16 cellular contexts compared by ENCODE assay signal in the genomic region with DNA sequence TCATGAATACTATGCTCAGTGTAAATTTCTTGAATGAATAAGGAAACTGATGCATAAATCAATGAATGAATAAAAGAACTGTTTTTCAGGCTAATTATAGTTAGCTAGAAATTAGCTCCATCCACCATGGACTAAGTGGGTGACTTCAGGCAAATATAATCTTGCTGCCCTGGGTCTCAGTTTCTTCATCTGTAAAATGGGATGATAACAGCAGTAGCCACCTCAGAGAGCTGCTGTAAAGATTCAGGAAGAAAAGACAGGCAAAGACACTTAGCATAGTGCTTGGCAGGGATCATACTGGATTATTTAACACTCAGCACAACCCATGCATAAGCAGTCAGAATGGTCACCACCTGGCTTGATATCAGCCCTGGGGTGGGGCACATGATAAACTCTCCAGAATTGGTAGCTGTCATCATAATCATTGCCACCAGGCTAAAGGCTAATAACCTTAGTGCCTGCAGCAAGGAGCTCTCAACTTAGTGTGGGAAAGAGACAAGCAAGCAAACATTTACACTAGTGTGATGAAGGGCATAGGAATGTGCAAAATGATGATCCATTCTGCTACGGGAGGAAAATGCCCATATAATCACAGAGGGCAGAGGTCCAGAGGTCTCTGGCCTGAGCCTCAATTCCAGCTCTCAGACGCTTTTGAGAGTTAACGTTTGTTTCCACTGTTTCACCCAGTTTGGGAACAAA.
DNase-seq lines count a peak whose midpoint lies in the region; ATAC-seq, FAIRE-seq and TF ChIP-seq lines count a peak whose summit lies in the region.
"Had no signal": no experiment of that assay in that cellular context is flagged by ENCODE, and none has a peak within 500 bp of the region (broad histone marks: within the 10 kb centered on the region; RNA-seq: fewer than 3 reads in every experiment).

No MANE protein-coding gene starts in this region.

- H3K4me3 ChIP-seq in astrocyte of the spinal cord (ENCODE audit: low read depth, low read length), result no peak overlapping the region
- H3K4me3 ChIP-seq: ascending aorta, psoas muscle, vagina had no signal

- intact Hi-C loops in left colon (cut with DNase I, micrococcal nuclease), result no loop called here

- no peak for TF ChIP-seq CTCF in astrocyte of the spinal cord (IDR thresholded peaks at IDR 0.05; ENCODE audit: low read depth, low read length)

- in situ Hi-C loops in astrocyte of the spinal cord (cut with HindIII; ENCODE audit: low sequenced_read_pairs), result no loop called here

- ATAC-seq in left colon, result peak; percentile 92
- ATAC-seq: psoas muscle; stimulated activated memory B cell treated with anti-CD40 and anti-IgM and Interleukin-4, amounts not matched to agents 10 μg/mL and 1 μg/mL and 100 μg/mL, for 72 hours had no signal

- DNase-seq in AG08396 (ENCODE audit: low spot score) (peak; percentile 37), LHCN-M2 (ENCODE audit: low read depth) (peak; percentile 90), astrocyte of the spinal cord (ENCODE audit: low read depth, low spot score) (peak; percentile 61), left colon (peak in 1 of 2 donors; percentile 31), NCI-H1048 (lab: John Stamatoyannopoulos, UW) (no peak), putamen (ENCODE audit: low spot score) (no peak), GM12891 (ENCODE audit: insufficient read length, low spot score) (no peak)
- no peak for DNase-seq in activated T-cell treated with anti-CD3 and anti-CD28 coated beads, Interleukin-2, amount 50 U/mL, for 1 hour
- DNase-seq: activated CD4-positive, alpha-beta T cell treated with anti-CD3 and anti-CD28 coated beads for 4 hours; DMS53; NCI-H187; psoas muscle; stimulated activated CD4-positive, alpha-beta T cell treated with anti-CD3 and anti-CD28 coated beads, Interleukin-4, amount 100 ng/mL, for 1 hour had no signal

- no peak for TF ChIP-seq POLR2A in GM12891 (IDR thresholded peaks at IDR 0.05; ENCODE audit: low read depth, low read length)

- FAIRE-seq in GM12891 (lab: Jason Lieb, UNC), result no peak

TF ChIP-seq in GM12891, 5 proteins besides CTCF, POLR2A, EP300 and RAD21:
- TF ChIP-seq POLR2AphosphoS5 (IDR thresholded peaks at IDR 0.05; ENCODE audit: low read depth, low read length) (no peak), TAF1 (IDR thresholded peaks at IDR 0.05; ENCODE audit: low read depth, low read length) (no peak), SPI1 (IDR thresholded peaks at IDR 0.05; ENCODE audit: low read depth, low read length) (no peak), POU2F2 (IDR thresholded peaks at IDR 0.05; ENCODE audit: low read depth, low read length) (no peak), PAX5 (IDR thresholded peaks at IDR 0.05; ENCODE audit: insufficient read depth, low read length, severe bottlenecking) (no peak)

Comparison
In these comparisons a context has a peak if more than half of its experiments do, and no peak if none do; other contexts are left out.
1. DNase-seq: peak in AG08396 (single experiment), LHCN-M2 (single experiment) and astrocyte of the spinal cord (single experiment); none in NCI-H1048 (single experiment), activated T-cell treated with anti-CD3 and anti-CD28 coated beads, Interleukin-2, amount 50 U/mL, for 1 hour (single experiment), putamen (single experiment) and GM12891 (single experiment).